In genomic region chr10:101830322-101831168, GRCh38 we compare ENCODE assay signal across 1 cellular context.
A peak's percentile ranks its signal among the peaks of the same experiment; 100 is the strongest.
TF ChIP-seq lines count a peak whose summit lies in the region.

No MANE protein-coding gene starts in this region.

TF ChIP-seq in WTC11, 78 proteins besides CTCF, POLR2A, EP300 and RAD21 (continued from another document):
- TF ChIP-seq ZBTB21 (CRISPR knock-in tag; IDR thresholded peaks at IDR 0.05; ENCODE audit: borderline replicate concordance) (peak; percentile 73; the same call in 1 of the 2 replicates), SMAD3 (CRISPR knock-in tag; IDR thresholded peaks at IDR 0.05; ENCODE audit: borderline replicate concordance) (no peak), SP1 (CRISPR knock-in tag; conservative IDR thresholded peaks at IDR 0.05) (peak; percentile 92), TEAD1 (CRISPR knock-in tag; IDR thresholded peaks at IDR 0.05) (peak; percentile 86), SOX15 (CRISPR knock-in tag; IDR thresholded peaks at IDR 0.05) (no peak), ZNF219 (CRISPR knock-in tag; IDR thresholded peaks at IDR 0.05; ENCODE audit: borderline replicate concordance) (peak; percentile 84), NR2C2 (CRISPR knock-in tag; IDR thresholded peaks at IDR 0.05) (0 out of 2 replicates have a peak, but pooled peaks have one; percentile 13), TEAD4 (CRISPR knock-in tag; IDR thresholded peaks at IDR 0.05) (no peak; the same call in 1 of the 2 replicates), JUN (CRISPR knock-in tag; IDR thresholded peaks at IDR 0.05) (no peak), HMGA2 (CRISPR knock-in tag; IDR thresholded peaks at IDR 0.05) (no peak), FOXP1 (CRISPR knock-in tag; IDR thresholded peaks at IDR 0.05; ENCODE audit: borderline replicate concordance) (peak; percentile 87), MAX (CRISPR knock-in tag; IDR thresholded peaks at IDR 0.05) (peak; percentile 95), GTF2I (CRISPR knock-in tag; conservative IDR thresholded peaks at IDR 0.05) (no peak), TCF7 (CRISPR knock-in tag; IDR thresholded peaks at IDR 0.05; ENCODE audit: low read depth) (no peak), FOXK1 (CRISPR knock-in tag; IDR thresholded peaks at IDR 0.05) (0 out of 2 replicates have a peak, but pooled peaks have one; percentile 14), ZNF671 (CRISPR knock-in tag; IDR thresholded peaks at IDR 0.05) (0 out of 2 replicates have a peak, but pooled peaks have one; percentile 65), RELA (CRISPR knock-in tag; IDR thresholded peaks at IDR 0.05; ENCODE audit: borderline replicate concordance) (peak; percentile 40; the same call in 1 of the 2 replicates), NR3C1 (CRISPR knock-in tag; conservative IDR thresholded peaks at IDR 0.05; ENCODE audit: low read depth) (no peak), USF1 (CRISPR knock-in tag; IDR thresholded peaks at IDR 0.05) (peak; percentile 52; the same call in 1 of the 2 replicates), ELF4 (CRISPR knock-in tag; IDR thresholded peaks at IDR 0.05; ENCODE audit: low read depth) (no peak), ZNF281 (CRISPR knock-in tag; IDR thresholded peaks at IDR 0.05) (peak; percentile 95; the same call in 1 of the 2 replicates), E2F1 (CRISPR knock-in tag; IDR thresholded peaks at IDR 0.05) (0 out of 2 replicates have a peak, but pooled peaks have one; percentile 50), ZNF396 (CRISPR knock-in tag; IDR thresholded peaks at IDR 0.05; ENCODE audit: borderline replicate concordance) (no peak), NR1H2 (CRISPR knock-in tag; IDR thresholded peaks at IDR 0.05) (no peak), PRRX2 (CRISPR knock-in tag; IDR thresholded peaks at IDR 0.05) (no peak), ZNF232 (CRISPR knock-in tag; IDR thresholded peaks at IDR 0.05) (no peak; the same call in 1 of the 2 replicates), CREB1 (CRISPR knock-in tag; IDR thresholded peaks at IDR 0.05) (0 out of 2 replicates have a peak, but pooled peaks have one; percentile 68), SMAD4 (CRISPR knock-in tag; IDR thresholded peaks at IDR 0.05) (no peak), TP53 (CRISPR knock-in tag; IDR thresholded peaks at IDR 0.05) (no peak), CREM (CRISPR knock-in tag; IDR thresholded peaks at IDR 0.05) (no peak), NFE2L1 (CRISPR knock-in tag; IDR thresholded peaks at IDR 0.05) (no peak), OVOL2 (CRISPR knock-in tag; IDR thresholded peaks at IDR 0.05; ENCODE audit: borderline replicate concordance) (no peak)
- TF ChIP-seq, protein P1, sequence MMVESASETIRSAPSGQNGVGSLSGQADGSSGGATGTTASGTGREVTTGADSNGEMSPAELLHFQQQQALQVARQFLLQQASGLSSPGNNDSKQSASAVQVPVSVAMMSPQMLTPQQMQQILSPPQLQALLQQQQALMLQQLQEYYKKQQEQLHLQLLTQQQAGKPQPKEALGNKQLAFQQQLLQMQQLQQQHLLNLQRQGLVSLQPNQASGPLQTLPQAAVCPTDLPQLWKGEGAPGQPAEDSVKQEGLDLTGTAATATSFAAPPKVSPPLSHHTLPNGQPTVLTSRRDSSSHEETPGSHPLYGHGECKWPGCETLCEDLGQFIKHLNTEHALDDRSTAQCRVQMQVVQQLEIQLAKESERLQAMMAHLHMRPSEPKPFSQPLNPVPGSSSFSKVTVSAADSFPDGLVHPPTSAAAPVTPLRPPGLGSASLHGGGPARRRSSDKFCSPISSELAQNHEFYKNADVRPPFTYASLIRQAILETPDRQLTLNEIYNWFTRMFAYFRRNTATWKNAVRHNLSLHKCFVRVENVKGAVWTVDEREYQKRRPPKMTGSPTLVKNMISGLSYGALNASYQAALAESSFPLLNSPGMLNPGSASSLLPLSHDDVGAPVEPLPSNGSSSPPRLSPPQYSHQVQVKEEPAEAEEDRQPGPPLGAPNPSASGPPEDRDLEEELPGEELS (CRISPR knock-in tag; IDR thresholded peaks at IDR 0.05), result 0 out of 2 replicates have a peak, but pooled peaks have one; percentile 36
- TF ChIP-seq, protein P2, sequence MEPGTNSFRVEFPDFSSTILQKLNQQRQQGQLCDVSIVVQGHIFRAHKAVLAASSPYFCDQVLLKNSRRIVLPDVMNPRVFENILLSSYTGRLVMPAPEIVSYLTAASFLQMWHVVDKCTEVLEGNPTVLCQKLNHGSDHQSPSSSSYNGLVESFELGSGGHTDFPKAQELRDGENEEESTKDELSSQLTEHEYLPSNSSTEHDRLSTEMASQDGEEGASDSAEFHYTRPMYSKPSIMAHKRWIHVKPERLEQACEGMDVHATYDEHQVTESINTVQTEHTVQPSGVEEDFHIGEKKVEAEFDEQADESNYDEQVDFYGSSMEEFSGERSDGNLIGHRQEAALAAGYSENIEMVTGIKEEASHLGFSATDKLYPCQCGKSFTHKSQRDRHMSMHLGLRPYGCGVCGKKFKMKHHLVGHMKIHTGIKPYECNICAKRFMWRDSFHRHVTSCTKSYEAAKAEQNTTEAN (CRISPR knock-in tag; IDR thresholded peaks at IDR 0.05), result peak; percentile 100
- TF ChIP-seq, protein P3, sequence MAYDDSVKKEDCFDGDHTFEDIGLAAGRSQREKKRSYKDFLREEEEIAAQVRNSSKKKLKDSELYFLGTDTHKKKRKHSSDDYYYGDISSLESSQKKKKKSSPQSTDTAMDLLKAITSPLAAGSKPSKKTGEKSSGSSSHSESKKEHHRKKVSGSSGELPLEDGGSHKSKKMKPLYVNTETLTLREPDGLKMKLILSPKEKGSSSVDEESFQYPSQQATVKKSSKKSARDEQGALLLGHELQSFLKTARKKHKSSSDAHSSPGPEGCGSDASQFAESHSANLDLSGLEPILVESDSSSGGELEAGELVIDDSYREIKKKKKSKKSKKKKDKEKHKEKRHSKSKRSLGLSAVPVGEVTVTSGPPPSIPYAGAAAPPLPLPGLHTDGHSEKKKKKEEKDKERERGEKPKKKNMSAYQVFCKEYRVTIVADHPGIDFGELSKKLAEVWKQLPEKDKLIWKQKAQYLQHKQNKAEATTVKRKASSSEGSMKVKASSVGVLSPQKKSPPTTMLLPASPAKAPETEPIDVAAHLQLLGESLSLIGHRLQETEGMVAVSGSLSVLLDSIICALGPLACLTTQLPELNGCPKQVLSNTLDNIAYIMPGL (CRISPR knock-in tag; IDR thresholded peaks at IDR 0.05), result no peak
- TF ChIP-seq, protein P4, sequence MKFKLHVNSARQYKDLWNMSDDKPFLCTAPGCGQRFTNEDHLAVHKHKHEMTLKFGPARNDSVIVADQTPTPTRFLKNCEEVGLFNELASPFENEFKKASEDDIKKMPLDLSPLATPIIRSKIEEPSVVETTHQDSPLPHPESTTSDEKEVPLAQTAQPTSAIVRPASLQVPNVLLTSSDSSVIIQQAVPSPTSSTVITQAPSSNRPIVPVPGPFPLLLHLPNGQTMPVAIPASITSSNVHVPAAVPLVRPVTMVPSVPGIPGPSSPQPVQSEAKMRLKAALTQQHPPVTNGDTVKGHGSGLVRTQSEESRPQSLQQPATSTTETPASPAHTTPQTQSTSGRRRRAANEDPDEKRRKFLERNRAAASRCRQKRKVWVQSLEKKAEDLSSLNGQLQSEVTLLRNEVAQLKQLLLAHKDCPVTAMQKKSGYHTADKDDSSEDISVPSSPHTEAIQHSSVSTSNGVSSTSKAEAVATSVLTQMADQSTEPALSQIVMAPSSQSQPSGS (CRISPR knock-in tag; IDR thresholded peaks at IDR 0.05; ENCODE audit: borderline replicate concordance, low read depth), result no peak
